In the genomic region with DNA sequence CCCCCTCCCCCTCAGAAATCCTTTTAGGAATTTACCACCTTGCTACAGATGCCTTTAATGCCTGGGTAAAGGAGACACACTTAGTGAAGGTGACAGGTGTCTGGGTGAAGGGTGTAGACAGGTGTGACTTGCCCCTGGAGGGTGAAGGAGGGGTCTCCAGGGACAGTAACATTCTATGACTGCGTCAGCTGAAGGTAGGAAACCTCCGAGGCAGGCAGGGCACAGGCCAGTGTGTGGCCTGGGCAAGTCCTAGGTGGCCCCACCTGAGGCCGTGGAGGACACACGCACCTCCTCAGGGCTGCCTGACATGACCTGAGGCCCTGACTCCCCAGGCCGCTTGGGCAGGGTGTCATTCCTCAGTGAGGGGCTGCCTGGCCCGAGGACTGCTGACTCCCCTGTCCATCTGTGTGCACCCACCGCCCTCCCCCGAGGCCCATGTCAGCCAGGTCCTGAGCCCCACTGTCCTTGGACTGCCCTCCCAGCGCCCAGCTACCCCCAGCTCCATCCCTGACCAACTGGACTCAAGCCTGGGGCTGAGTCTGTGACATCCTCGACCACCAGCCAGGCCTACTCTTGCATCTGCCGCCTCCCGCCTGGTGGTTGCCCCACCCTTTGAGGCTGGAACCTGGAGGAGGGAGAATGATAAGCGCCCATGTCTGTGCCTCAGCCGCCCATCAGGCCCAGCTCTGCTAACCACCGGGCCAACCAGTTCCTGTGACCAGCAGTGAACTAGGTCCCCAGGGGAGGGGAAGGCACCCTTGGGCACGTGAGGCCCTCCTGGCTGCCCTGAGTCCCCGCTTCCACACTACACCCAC, we compare ENCODE assay signal across 13 cellular contexts. TPM values are rescaled to one million over a fixed set of nuclear protein-coding genes. Genes with fewer than 3 reads are reported as not detected.
DNase-seq lines count a peak whose midpoint lies in the region; ATAC-seq and TF ChIP-seq lines count a peak whose summit lies in the region.
"Had no signal": no experiment of that assay in that cellular context is flagged by ENCODE, and none has a peak within 500 bp of the region (broad histone marks: within the 10 kb centered on the region; RNA-seq: fewer than 3 reads in every experiment).

No MANE protein-coding gene starts in this region.

- intact Hi-C loops in right cardiac atrium (cut with DNase I): no loop called here

- TF ChIP-seq CTCF in RWPE2 (IDR thresholded peaks at IDR 0.05; ENCODE audit: poor library complexity, severe bottlenecking) (no peak), GM10248 (IDR thresholded peaks at IDR 0.05; ENCODE audit: control extremely low read depth, extremely low read depth, low read depth, missing control alignments) (no peak)

- no peak for ATAC-seq in RWPE2 (ENCODE audit: low read depth)
- no peak for ATAC-seq in right cardiac atrium
- no peak for ATAC-seq in stimulated activated effector memory CD8-positive, alpha-beta T cell treated with anti-CD3 and anti-CD28 coated beads, Interleukin-12 subunit alpha, Interleukin-12 subunit beta, amount 100 ng/mL, for 72 hours

- peak overlapping the region; percentile 89 for H3K27ac Mint-ChIP-seq in stimulated activated effector memory CD8-positive, alpha-beta T cell treated with anti-CD3 and anti-CD28 coated beads, Interleukin-12 subunit alpha, Interleukin-12 subunit beta, amount 100 ng/mL, for 72 hours
- H3K27ac Mint-ChIP-seq: activated naive CD4-positive, alpha-beta T cell treated with anti-CD3 and anti-CD28 coated beads, Interleukin-2, amount 10 ng/mL, durations not matched to agents 7 days and 5 days had no signal

- H3K9me3 ChIP-seq in RWPE2 (ENCODE audit: severe bottlenecking) (no peaks in the 10 kb centered on the region), right cardiac atrium (ENCODE audit: control insufficient read depth, low read length) (no peaks in the 10 kb centered on the region)

- H3K36me3 Mint-ChIP-seq in stimulated activated effector memory CD8-positive, alpha-beta T cell treated with anti-CD3 and anti-CD28 coated beads, Interleukin-12 subunit alpha, Interleukin-12 subunit beta, amount 100 ng/mL, for 72 hours: peaks cover 58% of the 10 kb centered on the region

- no peak overlapping the region for H3K4me3 ChIP-seq in RWPE2 (ENCODE audit: severe bottlenecking)
- H3K4me3 ChIP-seq in right cardiac atrium (ENCODE audit: low read length): no peak overlapping the region
- H3K4me3 ChIP-seq: GM23248 had no signal

- H3K4me3 Mint-ChIP-seq in stimulated activated effector memory CD8-positive, alpha-beta T cell treated with anti-CD3 and anti-CD28 coated beads, Interleukin-12 subunit alpha, Interleukin-12 subunit beta, amount 100 ng/mL, for 72 hours: no peak overlapping the region
- H3K4me3 Mint-ChIP-seq: activated naive CD4-positive, alpha-beta T cell treated with anti-CD3 and anti-CD28 coated beads, Interleukin-2, amount 10 ng/mL, durations not matched to agents 7 days and 5 days had no signal

- CTCF ChIA-PET in GM10248 (lab: Yijun Ruan, JAX): no interaction called here

- peak; percentile 9 for DNase-seq in SIG-M5 treated with dmso at 0.1 percent for 504 hours (lab: John Stamatoyannopoulos, UW; ENCODE audit: unreplicated experiment)
- no peak for DNase-seq in SIG-M5 (lab: John Stamatoyannopoulos, UW)
- DNase-seq in RWPE2 (ENCODE audit: low spot score): peak; percentile 44
- DNase-seq in right cardiac atrium: peak in 2 of 3 donors; percentile 39 to 57
- no peak for DNase-seq in stimulated activated effector memory CD8-positive, alpha-beta T cell treated with anti-CD3 and anti-CD28 coated beads, Interleukin-12 subunit alpha, Interleukin-12 subunit beta, amount 100 ng/mL, for 72 hours (ENCODE audit: low spot score in 2 of 2)
- no peak for DNase-seq in GM10248 (ENCODE audit: extremely low spot score)
- no peak for DNase-seq in NCI-H128 (lab: John Stamatoyannopoulos, UW; ENCODE audit: unreplicated experiment)
- no peak for DNase-seq in D341Med (ENCODE audit: low spot score)
- DNase-seq: activated naive CD4-positive, alpha-beta T cell treated with anti-CD3 and anti-CD28 coated beads, Interleukin-2, amount 10 ng/mL, durations not matched to agents 7 days and 5 days; effector CD8-positive, alpha-beta T cell; GM23248; NCI-H1105 treated with DMSO at 0.1 percent for 48 hours; stimulated activated naive CD4-positive, alpha-beta T cell treated with Interleukin-2 at 50 U/mL for 16 hours had no signal

- no peaks in the 10 kb centered on the region for H3K9me3 Mint-ChIP-seq in stimulated activated effector memory CD8-positive, alpha-beta T cell treated with anti-CD3 and anti-CD28 coated beads, Interleukin-12 subunit alpha, Interleukin-12 subunit beta, amount 100 ng/mL, for 72 hours
- H3K9me3 Mint-ChIP-seq: activated naive CD4-positive, alpha-beta T cell treated with anti-CD3 and anti-CD28 coated beads, Interleukin-2, amount 10 ng/mL, durations not matched to agents 7 days and 5 days had no signal

- 83% methylated on average over 17 of the region's 17 CpGs for WGBS in right cardiac atrium

- H3K27me3 ChIP-seq in RWPE2 (ENCODE audit: insufficient read depth, poor library complexity, severe bottlenecking) (no peaks in the 10 kb centered on the region), right cardiac atrium (ENCODE audit: control insufficient read depth, insufficient read depth) (no peaks in the 10 kb centered on the region)

- peaks cover 33% of the 10 kb centered on the region for H3K4me1 Mint-ChIP-seq in stimulated activated effector memory CD8-positive, alpha-beta T cell treated with anti-CD3 and anti-CD28 coated beads, Interleukin-12 subunit alpha, Interleukin-12 subunit beta, amount 100 ng/mL, for 72 hours

- POLR2A ChIA-PET in GM10248 (lab: Yijun Ruan, JAX): no interaction called here

- peaks cover 15% of the 10 kb centered on the region for H3K4me1 ChIP-seq in RWPE2 (ENCODE audit: insufficient read depth, poor library complexity, severe bottlenecking)
- H3K4me1 ChIP-seq in right cardiac atrium (ENCODE audit: control insufficient read depth, insufficient read depth, low read length): peaks cover under 1% of the 10 kb centered on the region

- peaks cover 20% of the 10 kb centered on the region for H3K36me3 ChIP-seq in RWPE2 (ENCODE audit: low read depth)

- H3K27ac ChIP-seq in RWPE2 (ENCODE audit: poor library complexity, severe bottlenecking) (no peak overlapping the region), right cardiac atrium (ENCODE audit: low read length) (no peak overlapping the region)
- H3K27ac ChIP-seq: GM23248 had no signal

RNA-seq across cellular contexts. Expression of a gene that starts 18.4 kb away (rescaled TPM):
- 10 to 100 TPM; 17.7 to 26.6 (median 22.5) TPM for total RNA-seq in right cardiac atrium
- 30.3 TPM for polyA plus RNA-seq in right cardiac atrium

RNA-seq across cellular contexts. Expression of a gene that starts 19.7 kb away (rescaled TPM):
- total RNA-seq in right cardiac atrium: 10 to 100 TPM; 42.9 to 68.4 (median 62.7) TPM
- polyA plus RNA-seq in right cardiac atrium: 96.2 TPM

RNA-seq across cellular contexts. Expression of a gene that starts 55.9 kb away (rescaled TPM):
- 1 to 10 TPM; 1.0 to 2.0 (median 1.3) TPM for total RNA-seq in right cardiac atrium
- 0.16 TPM for polyA plus RNA-seq in right cardiac atrium
- polyA plus RNA-seq: GM23248 had no signal

Comparison
In these comparisons a context has a peak if more than half of its experiments do, and no peak if none do; other contexts are left out.
1. DNase-seq: peak in SIG-M5 treated with dmso at 0.1 percent for 504 hours (single experiment), RWPE2 (single experiment) and right cardiac atrium (2 of 3); none in SIG-M5 (single experiment), stimulated activated effector memory CD8-positive, alpha-beta T cell treated with anti-CD3 and anti-CD28 coated beads, Interleukin-12 subunit alpha, Interleukin-12 subunit beta, amount 100 ng/mL, for 72 hours (0 of 2), GM10248 (single experiment), NCI-H128 (single experiment) and D341Med (single experiment).